Comparison of ENCODE assay signal across 14 cellular contexts in genomic region chr14:67187210-67187609, GRCh38. TPM values are rescaled to one million over a fixed set of nuclear protein-coding genes. Genes with fewer than 3 reads are reported as not detected.
A peak's percentile ranks its signal among the peaks of the same experiment; 100 is the strongest.
DNase-seq lines count a peak whose midpoint lies in the region; ATAC-seq, FAIRE-seq and TF ChIP-seq lines count a peak whose summit lies in the region.
"Had no signal": no experiment of that assay in that cellular context is flagged by ENCODE, and none has a peak within 500 bp of the region (broad histone marks: within the 10 kb centered on the region; RNA-seq: fewer than 3 reads in every experiment).

No MANE protein-coding gene starts in this region.

- H3K4me3 Mint-ChIP-seq in activated CD8-positive, alpha-beta T cell treated with anti-CD3 and anti-CD28 coated beads for 36 hours = no peak overlapping the region
- H3K4me3 Mint-ChIP-seq: activated naive CD8-positive, alpha-beta T cell treated with anti-CD3 and anti-CD28 coated beads, Interleukin-2, amount 50 U/mL, for 24 hours; WTC11 had no signal

- POLR2A ChIA-PET in activated CD8-positive, alpha-beta T cell treated with anti-CD3 and anti-CD28 coated beads for 36 hours (lab: Charles Lee) = no interaction called here

- H3K27me3 ChIP-seq in ACC112 (ENCODE audit: insufficient read depth, low read length) (no peaks in the 10 kb centered on the region), keratinocyte (ENCODE audit: control insufficient read depth, extremely low read depth, insufficient read depth, low read length) (no peaks in the 10 kb centered on the region)
- H3K27me3 ChIP-seq: BE2C, heart left ventricle had no signal

- DNase-seq in HT-29 (ENCODE audit: low spot score) (peak; percentile 45), astrocyte of the cerebellum (ENCODE audit: low read depth) (peak; percentile 55), keratinocyte (ENCODE audit: low read depth, low spot score) (peak; percentile 26), posterior vena cava (ENCODE audit: low spot score) (no peak)
- DNase-seq in activated naive CD4-positive, alpha-beta T cell (lab: John Stamatoyannopoulos, UW) = no peak
- no peak for DNase-seq in activated CD8-positive, alpha-beta T cell treated with anti-CD3 and anti-CD28 coated beads for 36 hours
- DNase-seq: activated naive CD8-positive, alpha-beta T cell treated with anti-CD3 and anti-CD28 coated beads, Interleukin-2, amount 50 U/mL, for 24 hours; BE2C; heart left ventricle; NK-92 treated with Interleukin-12 subunit alpha and Interleukin-12 subunit beta, amount 100 ng/mL, for 24 hours had no signal

- H3K4me1 Mint-ChIP-seq in activated CD8-positive, alpha-beta T cell treated with anti-CD3 and anti-CD28 coated beads for 36 hours (ENCODE audit: low read depth) = peaks cover 18% of the 10 kb centered on the region

- no peaks in the 10 kb centered on the region for H3K9me3 ChIP-seq in keratinocyte (ENCODE audit: control insufficient read depth, low read depth, low read length)
- H3K9me3 ChIP-seq: BE2C, heart left ventricle had no signal

- ATAC-seq in HG02798 (IDR thresholded peaks at IDR 0.05; ENCODE audit: poor library complexity, unreplicated experiment) = no peak
- no peak for ATAC-seq in activated CD8-positive, alpha-beta T cell treated with anti-CD3 and anti-CD28 coated beads for 36 hours
- ATAC-seq: activated naive CD8-positive, alpha-beta T cell treated with anti-CD3 and anti-CD28 coated beads, Interleukin-2, amount 50 U/mL, for 24 hours; WTC11 had no signal

- H3K4me2 ChIP-seq in keratinocyte (ENCODE audit: control insufficient read depth, extremely low read depth, insufficient read depth, low read depth, low read length) = peak overlapping the region; percentile 40

- H2AFZ ChIP-seq in ACC112 (ENCODE audit: low read length, unreplicated experiment) (no peak overlapping the region), keratinocyte (ENCODE audit: control insufficient read depth, low read length) (no peak overlapping the region)

- H3K4me1 ChIP-seq in ACC112 (ENCODE audit: control insufficient read depth, insufficient read depth, low read length, unreplicated experiment) (peaks cover 25% of the 10 kb centered on the region), keratinocyte (ENCODE audit: control insufficient read depth, extremely low read depth, insufficient read depth, low read length) (peaks cover 28% of the 10 kb centered on the region)
- H3K4me1 ChIP-seq: BE2C had no signal

- H4K20me1 ChIP-seq in keratinocyte (ENCODE audit: control insufficient read depth, extremely low read depth, insufficient read depth, low read length) = no peaks in the 10 kb centered on the region

- H3K4me3 ChIP-seq in ACC112 (ENCODE audit: low read depth, low read length) (no peak overlapping the region; the same call in 1 of the 2 replicates), astrocyte of the cerebellum (ENCODE audit: low read depth, low read length) (no peak overlapping the region), keratinocyte (ENCODE audit: control insufficient read depth in 2 of 3, extremely low read depth in 1 of 3, insufficient read depth in 2 of 3, low read depth in 1 of 3, low read length in 3 of 3) (no peak overlapping the region)
- H3K4me3 ChIP-seq: heart left ventricle had no signal

- H3K9me3 Mint-ChIP-seq in activated CD8-positive, alpha-beta T cell treated with anti-CD3 and anti-CD28 coated beads for 36 hours = no peaks in the 10 kb centered on the region
- H3K9me3 Mint-ChIP-seq: activated naive CD8-positive, alpha-beta T cell treated with anti-CD3 and anti-CD28 coated beads, Interleukin-2, amount 50 U/mL, for 24 hours; WTC11 had no signal

- intact Hi-C loops in posterior vena cava (cut with DNase I) = no loop called here
- intact Hi-C loops in activated CD8-positive, alpha-beta T cell treated with anti-CD3 and anti-CD28 coated beads for 36 hours (cut with micrococcal nuclease) = loop anchor here (5.0 kb wide), 1 partner anchor 55 kb away; the partner anchor contains the start of gene PALS1

- no peak overlapping the region for H3K27ac Mint-ChIP-seq in activated CD8-positive, alpha-beta T cell treated with anti-CD3 and anti-CD28 coated beads for 36 hours
- H3K27ac Mint-ChIP-seq: activated naive CD8-positive, alpha-beta T cell treated with anti-CD3 and anti-CD28 coated beads, Interleukin-2, amount 50 U/mL, for 24 hours; WTC11 had no signal

- peak; percentile 77 for FAIRE-seq in keratinocyte (lab: Jason Lieb, UNC)

- peaks cover 2% of the 10 kb centered on the region for H3K9me1 ChIP-seq in keratinocyte (ENCODE audit: control insufficient read depth, extremely low read depth, insufficient read depth, low read length)

- no peaks in the 10 kb centered on the region for H3K36me3 Mint-ChIP-seq in activated CD8-positive, alpha-beta T cell treated with anti-CD3 and anti-CD28 coated beads for 36 hours (ENCODE audit: low read depth)
- H3K36me3 Mint-ChIP-seq: WTC11 had no signal

- peak overlapping the region; percentile 30; the same call in 1 of the 2 replicates for H3K27ac ChIP-seq in ACC112 (ENCODE audit: low read depth, low read length)
- H3K27ac ChIP-seq in keratinocyte (ENCODE audit: control insufficient read depth, insufficient read depth, low read length) = no peak overlapping the region
- H3K27ac ChIP-seq: heart left ventricle, parathyroid adenoma had no signal

- CTCF ChIA-PET in activated CD8-positive, alpha-beta T cell treated with anti-CD3 and anti-CD28 coated beads for 36 hours (lab: Charles Lee) = interaction anchor here (1.0 to 1.3 kb wide), 2 partner anchors 19 to 99 kb away, joined by 3 to 6 read pairs; no protein-coding TSS in a partner anchor

- no peak for TF ChIP-seq CTCF in astrocyte of the cerebellum (IDR thresholded peaks at IDR 0.05; ENCODE audit: low read depth, low read length, missing control alignments)
- TF ChIP-seq CTCF in keratinocyte (optimal IDR thresholded peaks at IDR 0.05 in 1 of 3, IDR thresholded peaks at IDR 0.05 in 1 of 3, conservative IDR thresholded peaks at IDR 0.05 in 1 of 3; ENCODE audit: extremely low read depth in 1 of 3, insufficient read depth in 2 of 3, low read length in 3 of 3) = no peak
- no peak for TF ChIP-seq CTCF in activated CD8-positive, alpha-beta T cell treated with anti-CD3 and anti-CD28 coated beads for 36 hours (IDR thresholded peaks at IDR 0.05)

- dilution Hi-C loops in keratinocyte (cut with MboI; ENCODE audit: extremely low pct_ligation_motif_present, low sequenced_read_pairs) = no loop called here

- no peaks in the 10 kb centered on the region for H3K27me3 Mint-ChIP-seq in activated CD8-positive, alpha-beta T cell treated with anti-CD3 and anti-CD28 coated beads for 36 hours
- H3K27me3 Mint-ChIP-seq: activated naive CD8-positive, alpha-beta T cell treated with anti-CD3 and anti-CD28 coated beads, Interleukin-2, amount 50 U/mL, for 24 hours had no signal

- H3K36me3 ChIP-seq in ACC112 (ENCODE audit: insufficient read depth, low read length) = no peaks in the 10 kb centered on the region
- no peaks in the 10 kb centered on the region for H3K36me3 ChIP-seq in keratinocyte (ENCODE audit: control insufficient read depth in 2 of 2, extremely low read depth in 1 of 2, insufficient read depth in 2 of 2, low read length in 2 of 2)
- H3K36me3 ChIP-seq: BE2C, heart left ventricle had no signal

- in situ Hi-C loops in astrocyte of the cerebellum (cut with HindIII; ENCODE audit: low sequenced_read_pairs) = loop anchor here (5.0 to 10.0 kb wide), 2 partner anchors 58 to 100 kb away; partner anchors contain the start of gene PALS1

- H3K79me2 ChIP-seq in ACC112 (ENCODE audit: control insufficient read depth, insufficient read depth, low read length, unreplicated experiment) (no peaks in the 10 kb centered on the region), keratinocyte (ENCODE audit: control insufficient read depth, insufficient read depth, low read length) (no peaks in the 10 kb centered on the region)
- H3K79me2 ChIP-seq: parathyroid adenoma had no signal

- no peak overlapping the region for H3K9ac ChIP-seq in keratinocyte (ENCODE audit: control insufficient read depth, extremely low read depth, insufficient read depth, low read length)
- H3K9ac ChIP-seq: parathyroid adenoma had no signal

RNA-seq across cellular contexts. Expression of gene GARIN2, which starts 2.0 kb away (rescaled TPM):
- not detected in 2 replicates for total RNA-seq in HT-29 (2014; rRNA removed; shearing (Covaris generic))
- polyA plus RNA-seq in keratinocyte = 0.04 TPM in 2 of 3 replicates, not detected in the other
- not detected for polyA plus RNA-seq in keratinocyte (2011; ENCODE audit: low read depth)
- polyA plus RNA-seq in keratinocyte (2011; cell fraction: cytosol; rRNA removed) = not detected in 2 replicates
- not detected in 2 replicates for polyA plus RNA-seq in keratinocyte (2011; cell fraction: nucleus; rRNA removed)
- polyA plus RNA-seq in keratinocyte (2012; ENCODE audit: low replicate concordance) = not detected in 2 replicates
- 0.30 TPM in 1 of 3 replicates, not detected in the others for polyA minus RNA-seq in keratinocyte
- not detected for polyA minus RNA-seq in keratinocyte (2011; cell fraction: cytosol; rRNA and poly(A)+ RNA removed)
- 0.39 TPM in 1 of 2 replicates, not detected in the other for polyA minus RNA-seq in keratinocyte (2011; cell fraction: nucleus; rRNA and poly(A)+ RNA removed)
- not detected for total RNA-seq in posterior vena cava
- total RNA-seq in activated CD8-positive, alpha-beta T cell treated with anti-CD3 and anti-CD28 coated beads for 36 hours = not detected
- total RNA-seq: heart left ventricle, WTC11 had no signal
- polyA plus RNA-seq: heart left ventricle had no signal

RNA-seq across cellular contexts. Expression of gene PALS1, which starts 54.0 kb away (rescaled TPM):
- 4.7 and 8.3 TPM in 2 replicates for total RNA-seq in HT-29 (2014; rRNA removed; shearing (Covaris generic))
- polyA plus RNA-seq in keratinocyte = 13.2 to 24.9 TPM (median 22.8 TPM) in 3 replicates
- 11.7 TPM for polyA plus RNA-seq in keratinocyte (2011; ENCODE audit: low read depth)
- polyA plus RNA-seq in keratinocyte (2011; cell fraction: cytosol; rRNA removed) = 10.8 and 21.2 TPM in 2 replicates
- 17.9 and 27.2 TPM in 2 replicates for polyA plus RNA-seq in keratinocyte (2011; cell fraction: nucleus; rRNA removed)
- 11.7 and 22.9 TPM in 2 replicates for polyA plus RNA-seq in keratinocyte (2012; ENCODE audit: low replicate concordance)
- 6.3 to 37.8 TPM (median 12.7 TPM) in 3 replicates for polyA minus RNA-seq in keratinocyte
- polyA minus RNA-seq in keratinocyte (2011; cell fraction: cytosol; rRNA and poly(A)+ RNA removed) = 14.4 TPM
- 19.7 and 39.2 TPM in 2 replicates for polyA minus RNA-seq in keratinocyte (2011; cell fraction: nucleus; rRNA and poly(A)+ RNA removed)
- total RNA-seq in posterior vena cava = 10 to 100 TPM; 15.3 to 18.0 TPM
- total RNA-seq in activated CD8-positive, alpha-beta T cell treated with anti-CD3 and anti-CD28 coated beads for 36 hours = 1 to 10 TPM; 3.9 to 4.7 TPM

Comparison
In these comparisons a context has a peak if more than half of its experiments do, and no peak if none do; other contexts are left out.
1. DNase-seq: peak in HT-29 (single experiment), astrocyte of the cerebellum (single experiment) and keratinocyte (single experiment); none in posterior vena cava (single experiment), activated naive CD4-positive, alpha-beta T cell (0 of 4) and activated CD8-positive, alpha-beta T cell treated with anti-CD3 and anti-CD28 coated beads for 36 hours (single experiment).